ENCODE assay signal across 14 cellular contexts in genomic region chr18:44636241-44636640, GRCh38. TPM values are rescaled to one million over a fixed set of nuclear protein-coding genes. Genes with fewer than 3 reads are reported as not detected.
DNase-seq lines count a peak whose midpoint lies in the region; ATAC-seq lines count a peak whose summit lies in the region.
"Had no signal": no experiment of that assay in that cellular context is flagged by ENCODE, and none has a peak within 500 bp of the region (broad histone marks: within the 10 kb centered on the region; RNA-seq: fewer than 3 reads in every experiment).

No MANE protein-coding gene starts in this region.

- H3K9me3 Mint-ChIP-seq in stimulated activated naive B cell treated with anti-CD40 and anti-IgM and Interleukin-4, amounts not matched to agents 10 μg/mL and 1 μg/mL and 100 μg/mL, for 72 hours: peaks cover 3 to 5% of the 10 kb centered on the region in 2 donors
- H3K9me3 Mint-ChIP-seq: GM23338 had no signal

- H3K27ac Mint-ChIP-seq in stimulated activated naive B cell treated with anti-CD40 and anti-IgM and Interleukin-4, amounts not matched to agents 10 μg/mL and 1 μg/mL and 100 μg/mL, for 72 hours: peak overlapping the region; percentile 67
- H3K27ac Mint-ChIP-seq: GM23338; naive thymus-derived CD4-positive, alpha-beta T cell had no signal

- H3K27me3 Mint-ChIP-seq in stimulated activated naive B cell treated with anti-CD40 and anti-IgM and Interleukin-4, amounts not matched to agents 10 μg/mL and 1 μg/mL and 100 μg/mL, for 72 hours: peaks cover 0 to 8% of the 10 kb centered on the region in 2 donors

- ATAC-seq in HG02588 (IDR thresholded peaks at IDR 0.05; ENCODE audit: unreplicated experiment) (peak; percentile 75), HG03520 (IDR thresholded peaks at IDR 0.05; ENCODE audit: unreplicated experiment) (peak; percentile 70)
- peak; percentile 93 to 94 for ATAC-seq in stimulated activated naive B cell treated with anti-CD40 and anti-IgM and Interleukin-4, amounts not matched to agents 10 μg/mL and 1 μg/mL and 100 μg/mL, for 72 hours (replicated peaks)
- ATAC-seq: GM23338; naive thymus-derived CD4-positive, alpha-beta T cell had no signal

- DNase-seq in NOMO-1 treated with DMSO at 0.1 percent for 48 hours (lab: John Stamatoyannopoulos, UW; ENCODE audit: unreplicated experiment): peak; percentile 29
- no peak for DNase-seq in NOMO-1 treated with dmso at 0.1 percent for 144 hours (lab: John Stamatoyannopoulos, UW; ENCODE audit: unreplicated experiment)
- no peak for DNase-seq in stimulated activated naive B cell treated with anti-CD40 and anti-IgM and Interleukin-4, amounts not matched to agents 10 μg/mL and 1 μg/mL and 100 μg/mL, for 72 hours
- no peak for DNase-seq in SIG-M5 treated with dmso at 0.1 percent for 504 hours (lab: John Stamatoyannopoulos, UW; ENCODE audit: unreplicated experiment)
- DNase-seq in mucosa of gallbladder (ENCODE audit: low spot score): no peak
- DNase-seq in globus pallidus (ENCODE audit: low spot score): no peak
- DNase-seq: activated CD8-positive, alpha-beta memory T cell treated with anti-CD3 and anti-CD28 coated beads, Interleukin-2, amount 50 U/mL, for 4 hours; Caco-2; kidney glomerular epithelial cell; naive thymus-derived CD4-positive, alpha-beta T cell; NCI-H345 had no signal

- H3K36me3 Mint-ChIP-seq in stimulated activated naive B cell treated with anti-CD40 and anti-IgM and Interleukin-4, amounts not matched to agents 10 μg/mL and 1 μg/mL and 100 μg/mL, for 72 hours: peaks cover 0 to 4% of the 10 kb centered on the region in 2 donors
- H3K36me3 Mint-ChIP-seq: naive thymus-derived CD4-positive, alpha-beta T cell had no signal

- H3K4me1 Mint-ChIP-seq in stimulated activated naive B cell treated with anti-CD40 and anti-IgM and Interleukin-4, amounts not matched to agents 10 μg/mL and 1 μg/mL and 100 μg/mL, for 72 hours: peaks cover 15 to 33% of the 10 kb centered on the region in 2 donors

- peak overlapping the region; percentile 36 to 46 for H3K4me3 Mint-ChIP-seq in stimulated activated naive B cell treated with anti-CD40 and anti-IgM and Interleukin-4, amounts not matched to agents 10 μg/mL and 1 μg/mL and 100 μg/mL, for 72 hours
- H3K4me3 Mint-ChIP-seq: GM23338; naive thymus-derived CD4-positive, alpha-beta T cell had no signal

RNA-seq across cellular contexts. Expression of gene SETBP1, which starts 44.4 kb away (rescaled TPM):
- total RNA-seq in mucosa of gallbladder: 36.2 TPM
